1 cellular context compared by ENCODE assay signal in genomic region chr5:131745594-131746175, GRCh38.
TF ChIP-seq lines count a peak whose summit lies in the region.

No MANE protein-coding gene starts in this region.

TF ChIP-seq in IMR-90, 13 proteins besides CTCF, POLR2A, EP300 and RAD21:
- TF ChIP-seq ELK1 (IDR thresholded peaks at IDR 0.05; ENCODE audit: borderline replicate concordance, low read depth, low read length) = no peak
- TF ChIP-seq MAFK (IDR thresholded peaks at IDR 0.05; ENCODE audit: low read depth, low read length) = 0 out of 2 replicates have a peak, but pooled peaks have one; percentile 22
- TF ChIP-seq BHLHE40 (IDR thresholded peaks at IDR 0.05; ENCODE audit: low read depth, low read length) = peak; percentile 51
